1 cellular context compared by ENCODE assay signal in genomic region chr3:159978353-159978752, GRCh38.
TF ChIP-seq lines count a peak whose summit lies in the region.

No MANE protein-coding gene starts in this region.

TF ChIP-seq in HepG2, 621 proteins besides CTCF, POLR2A, EP300 and RAD21 (continued from another document and continues in another):
- TF ChIP-seq TIGD3 (CRISPR knock-in tag; IDR thresholded peaks at IDR 0.05; ENCODE audit: borderline replicate concordance) (no peak), JDP2 (CRISPR knock-in tag; IDR thresholded peaks at IDR 0.05; ENCODE audit: borderline replicate concordance) (no peak), ZNF674 (CRISPR knock-in tag; IDR thresholded peaks at IDR 0.05; ENCODE audit: low read depth) (no peak), SRSF4 (IDR thresholded peaks at IDR 0.05; ENCODE audit: low read depth, low read length, poor library complexity, severe bottlenecking) (no peak), ZNF660 (CRISPR knock-in tag; IDR thresholded peaks at IDR 0.05; ENCODE audit: borderline replicate concordance, low read depth) (no peak), ERF (CRISPR knock-in tag; IDR thresholded peaks at IDR 0.05) (peak; percentile 49; the same call in 1 of the 2 replicates), ZNF451 (CRISPR knock-in tag; IDR thresholded peaks at IDR 0.05) (no peak), ZNF709 (CRISPR knock-in tag; IDR thresholded peaks at IDR 0.05) (no peak), FOXA1 (IDR thresholded peaks at IDR 0.05) (no peak), FOXA1 (CRISPR knock-in tag; IDR thresholded peaks at IDR 0.05) (peak; percentile 71), ELK4 (CRISPR knock-in tag; IDR thresholded peaks at IDR 0.05; ENCODE audit: borderline replicate concordance) (no peak), REPIN1 (CRISPR knock-in tag; IDR thresholded peaks at IDR 0.05; ENCODE audit: borderline replicate concordance, low read depth) (no peak), ZNF468 (CRISPR knock-in tag; IDR thresholded peaks at IDR 0.05) (no peak), HMG20A (CRISPR knock-in tag; IDR thresholded peaks at IDR 0.05; ENCODE audit: borderline replicate concordance) (peak; percentile 82; the same call in 1 of the 2 replicates), DR1 (CRISPR knock-in tag; IDR thresholded peaks at IDR 0.05) (no peak), CAMTA2 (CRISPR knock-in tag; IDR thresholded peaks at IDR 0.05; ENCODE audit: borderline replicate concordance) (no peak), ZNF318 (CRISPR knock-in tag; IDR thresholded peaks at IDR 0.05) (no peak), FOXO1 (CRISPR knock-in tag; IDR thresholded peaks at IDR 0.05) (peak; percentile 40; the same call in 1 of the 2 replicates), PHB2 (IDR thresholded peaks at IDR 0.05; ENCODE audit: partially characterized antibody) (no peak), ZNF605 (CRISPR knock-in tag; IDR thresholded peaks at IDR 0.05) (no peak), CHD4 (IDR thresholded peaks at IDR 0.05; ENCODE audit: borderline replicate concordance, low read length) (no peak), ZNF282 (IDR thresholded peaks at IDR 0.05; ENCODE audit: partially characterized antibody) (no peak), IRF2 (CRISPR knock-in tag; IDR thresholded peaks at IDR 0.05) (peak; percentile 64; the same call in 1 of the 2 replicates), ETV5 (CRISPR knock-in tag; IDR thresholded peaks at IDR 0.05; ENCODE audit: borderline replicate concordance) (peak; percentile 39; the same call in 1 of the 2 replicates), ZNF614 (CRISPR knock-in tag; IDR thresholded peaks at IDR 0.05; ENCODE audit: borderline replicate concordance) (peak; percentile 70), POLR2AphosphoS2 (IDR thresholded peaks at IDR 0.05; ENCODE audit: low read depth, low read length) (no peak), FIP1L1 (IDR thresholded peaks at IDR 0.05; ENCODE audit: borderline replicate concordance, insufficient read depth, low read depth, low read length) (no peak), NONO (IDR thresholded peaks at IDR 0.05) (no peak), NONO (CRISPR knock-in tag; conservative IDR thresholded peaks at IDR 0.05) (no peak), ZMYM3 (CRISPR knock-in tag; IDR thresholded peaks at IDR 0.05) (0 out of 2 replicates have a peak, but pooled peaks have one; percentile 18), ZNF782 (CRISPR knock-in tag; IDR thresholded peaks at IDR 0.05; ENCODE audit: borderline replicate concordance) (no peak), ZNF589 (CRISPR knock-in tag; conservative IDR thresholded peaks at IDR 0.05) (no peak), U2AF2 (IDR thresholded peaks at IDR 0.05; ENCODE audit: low read depth, low read length) (no peak)
- TF ChIP-seq, protein P1, sequence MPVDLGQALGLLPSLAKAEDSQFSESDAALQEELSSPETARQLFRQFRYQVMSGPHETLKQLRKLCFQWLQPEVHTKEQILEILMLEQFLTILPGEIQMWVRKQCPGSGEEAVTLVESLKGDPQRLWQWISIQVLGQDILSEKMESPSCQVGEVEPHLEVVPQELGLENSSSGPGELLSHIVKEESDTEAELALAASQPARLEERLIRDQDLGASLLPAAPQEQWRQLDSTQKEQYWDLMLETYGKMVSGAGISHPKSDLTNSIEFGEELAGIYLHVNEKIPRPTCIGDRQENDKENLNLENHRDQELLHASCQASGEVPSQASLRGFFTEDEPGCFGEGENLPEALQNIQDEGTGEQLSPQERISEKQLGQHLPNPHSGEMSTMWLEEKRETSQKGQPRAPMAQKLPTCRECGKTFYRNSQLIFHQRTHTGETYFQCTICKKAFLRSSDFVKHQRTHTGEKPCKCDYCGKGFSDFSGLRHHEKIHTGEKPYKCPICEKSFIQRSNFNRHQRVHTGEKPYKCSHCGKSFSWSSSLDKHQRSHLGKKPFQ (CRISPR knock-in tag; IDR thresholded peaks at IDR 0.05; ENCODE audit: insufficient replicate concordance): no peak
- TF ChIP-seq, protein P2, sequence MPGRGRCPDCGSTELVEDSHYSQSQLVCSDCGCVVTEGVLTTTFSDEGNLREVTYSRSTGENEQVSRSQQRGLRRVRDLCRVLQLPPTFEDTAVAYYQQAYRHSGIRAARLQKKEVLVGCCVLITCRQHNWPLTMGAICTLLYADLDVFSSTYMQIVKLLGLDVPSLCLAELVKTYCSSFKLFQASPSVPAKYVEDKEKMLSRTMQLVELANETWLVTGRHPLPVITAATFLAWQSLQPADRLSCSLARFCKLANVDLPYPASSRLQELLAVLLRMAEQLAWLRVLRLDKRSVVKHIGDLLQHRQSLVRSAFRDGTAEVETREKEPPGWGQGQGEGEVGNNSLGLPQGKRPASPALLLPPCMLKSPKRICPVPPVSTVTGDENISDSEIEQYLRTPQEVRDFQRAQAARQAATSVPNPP (CRISPR knock-in tag; IDR thresholded peaks at IDR 0.05): no peak
- TF ChIP-seq, protein P3, sequence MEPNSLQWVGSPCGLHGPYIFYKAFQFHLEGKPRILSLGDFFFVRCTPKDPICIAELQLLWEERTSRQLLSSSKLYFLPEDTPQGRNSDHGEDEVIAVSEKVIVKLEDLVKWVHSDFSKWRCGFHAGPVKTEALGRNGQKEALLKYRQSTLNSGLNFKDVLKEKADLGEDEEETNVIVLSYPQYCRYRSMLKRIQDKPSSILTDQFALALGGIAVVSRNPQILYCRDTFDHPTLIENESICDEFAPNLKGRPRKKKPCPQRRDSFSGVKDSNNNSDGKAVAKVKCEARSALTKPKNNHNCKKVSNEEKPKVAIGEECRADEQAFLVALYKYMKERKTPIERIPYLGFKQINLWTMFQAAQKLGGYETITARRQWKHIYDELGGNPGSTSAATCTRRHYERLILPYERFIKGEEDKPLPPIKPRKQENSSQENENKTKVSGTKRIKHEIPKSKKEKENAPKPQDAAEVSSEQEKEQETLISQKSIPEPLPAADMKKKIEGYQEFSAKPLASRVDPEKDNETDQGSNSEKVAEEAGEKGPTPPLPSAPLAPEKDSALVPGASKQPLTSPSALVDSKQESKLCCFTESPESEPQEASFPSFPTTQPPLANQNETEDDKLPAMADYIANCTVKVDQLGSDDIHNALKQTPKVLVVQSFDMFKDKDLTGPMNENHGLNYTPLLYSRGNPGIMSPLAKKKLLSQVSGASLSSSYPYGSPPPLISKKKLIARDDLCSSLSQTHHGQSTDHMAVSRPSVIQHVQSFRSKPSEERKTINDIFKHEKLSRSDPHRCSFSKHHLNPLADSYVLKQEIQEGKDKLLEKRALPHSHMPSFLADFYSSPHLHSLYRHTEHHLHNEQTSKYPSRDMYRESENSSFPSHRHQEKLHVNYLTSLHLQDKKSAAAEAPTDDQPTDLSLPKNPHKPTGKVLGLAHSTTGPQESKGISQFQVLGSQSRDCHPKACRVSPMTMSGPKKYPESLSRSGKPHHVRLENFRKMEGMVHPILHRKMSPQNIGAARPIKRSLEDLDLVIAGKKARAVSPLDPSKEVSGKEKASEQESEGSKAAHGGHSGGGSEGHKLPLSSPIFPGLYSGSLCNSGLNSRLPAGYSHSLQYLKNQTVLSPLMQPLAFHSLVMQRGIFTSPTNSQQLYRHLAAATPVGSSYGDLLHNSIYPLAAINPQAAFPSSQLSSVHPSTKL (CRISPR knock-in tag; IDR thresholded peaks at IDR 0.05): peak; percentile 73
